Comparison of ENCODE assay signal across 25 cellular contexts in genomic region chr5:28807230-28807629, GRCh38.
A peak's percentile ranks its signal among the peaks of the same experiment; 100 is the strongest.
DNase-seq lines count a peak whose midpoint lies in the region; ATAC-seq and TF ChIP-seq lines count a peak whose summit lies in the region.
"Had no signal": no experiment of that assay in that cellular context is flagged by ENCODE, and none has a peak within 500 bp of the region (broad histone marks: within the 10 kb centered on the region; RNA-seq: fewer than 3 reads in every experiment).

No MANE protein-coding gene starts in this region.

- TF ChIP-seq CTCF in RWPE2 (IDR thresholded peaks at IDR 0.05; ENCODE audit: poor library complexity, severe bottlenecking) (no peak), epithelial cell of esophagus (IDR thresholded peaks at IDR 0.05; ENCODE audit: insufficient read depth, low read depth, low read length, missing control alignments) (no peak), smooth muscle cell (IDR thresholded peaks at IDR 0.05; ENCODE audit: borderline replicate concordance, insufficient read depth, poor library complexity, severe bottlenecking) (no peak), WERI-Rb-1 (IDR thresholded peaks at IDR 0.05; ENCODE audit: low read depth, low read length) (no peak), gastroesophageal sphincter (IDR thresholded peaks at IDR 0.05) (no peak), upper lobe of right lung (IDR thresholded peaks at IDR 0.05) (no peak)

- DNase-seq in HT1080 (ENCODE audit: low read depth) (peak; percentile 75), RWPE2 (ENCODE audit: low spot score) (no peak), epithelial cell of esophagus (ENCODE audit: low read depth) (peak; percentile 56), smooth muscle cell (lab: John Stamatoyannopoulos, UW; ENCODE audit: unreplicated experiment) (no peak), WERI-Rb-1 (no peak), upper lobe of right lung (no peak)
- DNase-seq: activated CD4-positive, alpha-beta T cell treated with anti-CD3 and anti-CD28 coated beads for 1 hour; activated gamma-delta T cell treated with Interleukin-2 at 50 U/mL for 16 hours; activated T-cell treated with anti-CD3 and anti-CD28 coated beads, Interleukin-2, amount 50 U/mL, for 1 hour; DND-41; foreskin fibroblast; GM23248; hypothalamus; IMR-90; islet precursor cell; lower lobe of right lung; MG63; NCI-H1417 treated with DMSO at 0.1 percent for 48 hours; NCI-H2107; NCI-H524; stimulated activated CD4-positive, alpha-beta T cell treated with anti-CD3 and anti-CD28 coated beads, Interleukin-2, amount 100 ng/mL, for 48 hours; stimulated activated naive CD4-positive, alpha-beta T cell treated with Interleukin-2 at 50 U/mL for 16 hours; thyroid gland had no signal

- H3K79me2 ChIP-seq in smooth muscle cell (ENCODE audit: low read depth): no peaks in the 10 kb centered on the region

- H3K4me3 ChIP-seq in RWPE2 (ENCODE audit: severe bottlenecking) (no peak overlapping the region), epithelial cell of esophagus (ENCODE audit: low read length) (no peak overlapping the region), smooth muscle cell (no peak overlapping the region), WERI-Rb-1 (ENCODE audit: low read depth, low read length) (no peak overlapping the region), gastroesophageal sphincter (no peak overlapping the region), upper lobe of right lung (no peak overlapping the region)
- H3K4me3 ChIP-seq: GM23248, lower lobe of right lung, MG63, thyroid gland had no signal

- no peak overlapping the region for H2AFZ ChIP-seq in smooth muscle cell (ENCODE audit: low read depth)
- H2AFZ ChIP-seq: GM23248 had no signal

- H3K4me2 ChIP-seq in smooth muscle cell: peak overlapping the region; percentile 55

- peak; percentile 67; the same call in 2 of the 3 replicates for ATAC-seq in RWPE2 (ENCODE audit: low read depth)
- ATAC-seq in gastroesophageal sphincter: no peak
- no peak for ATAC-seq in upper lobe of right lung
- ATAC-seq: lower lobe of right lung had no signal

- H3K27me3 ChIP-seq in RWPE2 (ENCODE audit: insufficient read depth, poor library complexity, severe bottlenecking): no peaks in the 10 kb centered on the region
- H3K27me3 ChIP-seq in smooth muscle cell (ENCODE audit: low read depth): no peaks in the 10 kb centered on the region
- no peaks in the 10 kb centered on the region for H3K27me3 ChIP-seq in WERI-Rb-1 (ENCODE audit: insufficient read depth, low read depth, severe bottlenecking)
- H3K27me3 ChIP-seq in gastroesophageal sphincter: no peaks in the 10 kb centered on the region
- H3K27me3 ChIP-seq in upper lobe of right lung: no peaks in the 10 kb centered on the region
- H3K27me3 ChIP-seq: MG63, neutrophil, thyroid gland had no signal

- TF ChIP-seq EP300 in gastroesophageal sphincter (IDR thresholded peaks at IDR 0.05): no peak

- intact Hi-C loops in upper lobe of right lung (cut with DNase I): no loop called here

- no peak overlapping the region for H3K9ac ChIP-seq in smooth muscle cell (ENCODE audit: low read depth)
- H3K9ac ChIP-seq: GM23248 had no signal

- H3K36me3 ChIP-seq in RWPE2 (ENCODE audit: low read depth): no peaks in the 10 kb centered on the region
- H3K36me3 ChIP-seq in smooth muscle cell (ENCODE audit: low read depth): no peaks in the 10 kb centered on the region
- H3K36me3 ChIP-seq in WERI-Rb-1: no peaks in the 10 kb centered on the region
- no peaks in the 10 kb centered on the region for H3K36me3 ChIP-seq in gastroesophageal sphincter
- no peaks in the 10 kb centered on the region for H3K36me3 ChIP-seq in upper lobe of right lung
- H3K36me3 ChIP-seq: lower lobe of right lung, MG63, neutrophil, thyroid gland had no signal

- H3K27ac ChIP-seq in RWPE2 (ENCODE audit: poor library complexity, severe bottlenecking) (no peak overlapping the region), smooth muscle cell (ENCODE audit: low read depth) (no peak overlapping the region), WERI-Rb-1 (no peak overlapping the region), gastroesophageal sphincter (no peak overlapping the region), upper lobe of right lung (no peak overlapping the region)
- H3K27ac ChIP-seq: GM23248, lower lobe of right lung, neutrophil, thyroid gland had no signal

- WGBS in smooth muscle cell (ENCODE audit: low lambda C conversion rate): 3% methylated on average over 2 of the region's 2 CpGs
- 30% methylated on average over 2 of the region's 2 CpGs; no CpG with 5 or more reads in 1 of the 2 donors for WGBS in gastroesophageal sphincter (ENCODE audit: low coverage in 1 of 2), 2 donors

- peaks cover 10% of the 10 kb centered on the region for H3K4me1 ChIP-seq in RWPE2 (ENCODE audit: insufficient read depth, poor library complexity, severe bottlenecking)
- no peaks in the 10 kb centered on the region for H3K4me1 ChIP-seq in smooth muscle cell (ENCODE audit: low read depth)
- H3K4me1 ChIP-seq in gastroesophageal sphincter: no peaks in the 10 kb centered on the region
- no peaks in the 10 kb centered on the region for H3K4me1 ChIP-seq in upper lobe of right lung
- H3K4me1 ChIP-seq: lower lobe of right lung, thyroid gland had no signal

- no peak for TF ChIP-seq POLR2A in gastroesophageal sphincter (IDR thresholded peaks at IDR 0.05)

- no peaks in the 10 kb centered on the region for H3F3A ChIP-seq in smooth muscle cell (ENCODE audit: low read depth)

- no peaks in the 10 kb centered on the region for H3K9me3 ChIP-seq in RWPE2 (ENCODE audit: severe bottlenecking)
- H3K9me3 ChIP-seq in smooth muscle cell (replicated peaks; ENCODE audit: low read depth): no peaks in the 10 kb centered on the region
- no peaks in the 10 kb centered on the region for H3K9me3 ChIP-seq in WERI-Rb-1 (ENCODE audit: severe bottlenecking)
- H3K9me3 ChIP-seq in gastroesophageal sphincter: peaks cover 0 to 10% (median 0%) of the 10 kb centered on the region in 3 donors
- no peaks in the 10 kb centered on the region for H3K9me3 ChIP-seq in upper lobe of right lung
- H3K9me3 ChIP-seq: lower lobe of right lung, MG63, neutrophil, thyroid gland had no signal

- no peaks in the 10 kb centered on the region for H4K20me1 ChIP-seq in smooth muscle cell (ENCODE audit: low read depth)

Comparison
In these comparisons a context has a peak if more than half of its experiments do, and no peak if none do; other contexts are left out.
1. DNase-seq: peak in HT1080 (single experiment) and epithelial cell of esophagus (single experiment); none in RWPE2 (single experiment), smooth muscle cell (single experiment), WERI-Rb-1 (single experiment) and upper lobe of right lung (single experiment).